ENCODE assay signal across 11 cellular contexts in the genomic region with DNA sequence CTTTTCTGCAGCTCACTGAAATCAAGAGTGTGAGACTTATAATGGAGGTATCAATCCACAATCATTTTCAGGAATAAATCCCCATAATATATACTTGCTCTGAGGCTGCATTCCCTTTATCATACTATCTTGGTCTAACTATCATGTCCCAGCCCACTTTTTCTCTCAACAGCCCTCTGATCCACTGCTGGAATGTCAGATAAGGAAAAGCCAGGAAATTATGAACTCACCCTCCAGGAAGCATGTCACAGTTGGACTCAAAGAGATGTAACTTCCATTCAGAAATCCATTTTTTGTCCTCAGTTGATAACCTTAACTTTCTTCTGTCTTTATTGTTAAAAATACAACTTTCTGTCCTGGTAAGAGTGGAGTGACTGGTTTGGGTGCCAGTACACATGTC.
"Had no signal": no experiment of that assay in that cellular context is flagged by ENCODE, and none has a peak within 500 bp of the region (broad histone marks: within the 10 kb centered on the region; RNA-seq: fewer than 3 reads in every experiment).

No MANE protein-coding gene starts in this region.

- H3K4me3 ChIP-seq: GM23248, GM23338, HAP-1 had no signal

- H2AFZ ChIP-seq: GM23248, GM23338 had no signal

- H3K9me3 ChIP-seq: HAP-1 had no signal

- H3K36me3 ChIP-seq: HAP-1 had no signal

- H3K4me2 ChIP-seq: GM23338 had no signal

- H3K9me3 Mint-ChIP-seq: GM23338 had no signal

- ATAC-seq: GM23338, HCT116 had no signal

- H3K27ac Mint-ChIP-seq: GM23338, H9, HFFc6 had no signal

- H3K4me3 Mint-ChIP-seq: GM23338, H9, HFFc6 had no signal

- H3K4me1 Mint-ChIP-seq: GM23338 had no signal

- H3K9ac ChIP-seq: GM23248 had no signal

- FAIRE-seq: H1, H54 had no signal

- DNase-seq: GM23248, GOT3, H7, H9, HCEC 1CT, HFFc6 had no signal

- H3K27ac ChIP-seq: GM23248 had no signal

- H3K4me1 ChIP-seq: HAP-1 had no signal
